Comparison of ENCODE assay signal across 16 cellular contexts in the genomic region with DNA sequence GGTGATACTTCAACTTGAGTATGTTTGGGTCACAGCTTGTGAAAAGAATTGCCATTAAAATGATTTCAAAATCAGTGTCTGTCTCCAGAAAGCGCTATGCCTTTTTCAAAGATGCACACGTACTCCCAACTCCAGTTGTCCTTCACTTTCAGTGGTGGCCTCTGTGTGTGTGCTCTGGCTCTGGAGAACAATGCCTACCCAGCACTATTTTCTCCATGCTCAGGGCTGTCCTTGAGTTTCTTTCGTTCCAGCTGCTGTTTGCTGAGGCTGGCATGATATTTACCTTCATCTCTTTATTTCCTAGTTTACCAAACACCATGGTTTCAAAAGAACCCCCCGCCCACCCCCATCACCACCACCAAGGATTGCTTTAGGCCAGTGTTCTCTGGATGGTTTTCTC.
A peak's percentile ranks its signal among the peaks of the same experiment; 100 is the strongest.
DNase-seq lines count a peak whose midpoint lies in the region; ATAC-seq and TF ChIP-seq lines count a peak whose summit lies in the region.
"Had no signal": no experiment of that assay in that cellular context is flagged by ENCODE, and none has a peak within 500 bp of the region (broad histone marks: within the 10 kb centered on the region; RNA-seq: fewer than 3 reads in every experiment).

No MANE protein-coding gene starts in this region.

- DNase-seq in DMS53 (lab: John Stamatoyannopoulos, UW) (peak; percentile 17), DMS53 treated with DMSO at 0.1 percent for 48 hours (lab: John Stamatoyannopoulos, UW; ENCODE audit: unreplicated experiment) (no peak), left lobe of liver (ENCODE audit: low spot score) (no peak), NCI-H82 treated with DMSO at 0.1 percent for 48 hours (lab: John Stamatoyannopoulos, UW; ENCODE audit: unreplicated experiment) (no peak), NCI-H1436 (lab: John Stamatoyannopoulos, UW) (no peak)
- DNase-seq: CD4-positive, alpha-beta T cell; CD8-positive, alpha-beta memory T cell; DMS 273 treated with DMSO at 0.1 percent for 48 hours; DND-41; GDM1; GOT3; HFFc6 had no signal

- no peak for TF ChIP-seq CTCF in C4-2B (conservative IDR thresholded peaks at IDR 0.05)

- peak overlapping the region; percentile 88; the same call in 1 of the 2 replicates for H3K27ac ChIP-seq in C4-2B
- H3K27ac ChIP-seq: 22Rv1, BLaER1 had no signal

- peak; percentile 19 for ATAC-seq in left lobe of liver
- ATAC-seq: GM12878 had no signal
